ENCODE assay signal across 19 cellular contexts in the genomic region with DNA sequence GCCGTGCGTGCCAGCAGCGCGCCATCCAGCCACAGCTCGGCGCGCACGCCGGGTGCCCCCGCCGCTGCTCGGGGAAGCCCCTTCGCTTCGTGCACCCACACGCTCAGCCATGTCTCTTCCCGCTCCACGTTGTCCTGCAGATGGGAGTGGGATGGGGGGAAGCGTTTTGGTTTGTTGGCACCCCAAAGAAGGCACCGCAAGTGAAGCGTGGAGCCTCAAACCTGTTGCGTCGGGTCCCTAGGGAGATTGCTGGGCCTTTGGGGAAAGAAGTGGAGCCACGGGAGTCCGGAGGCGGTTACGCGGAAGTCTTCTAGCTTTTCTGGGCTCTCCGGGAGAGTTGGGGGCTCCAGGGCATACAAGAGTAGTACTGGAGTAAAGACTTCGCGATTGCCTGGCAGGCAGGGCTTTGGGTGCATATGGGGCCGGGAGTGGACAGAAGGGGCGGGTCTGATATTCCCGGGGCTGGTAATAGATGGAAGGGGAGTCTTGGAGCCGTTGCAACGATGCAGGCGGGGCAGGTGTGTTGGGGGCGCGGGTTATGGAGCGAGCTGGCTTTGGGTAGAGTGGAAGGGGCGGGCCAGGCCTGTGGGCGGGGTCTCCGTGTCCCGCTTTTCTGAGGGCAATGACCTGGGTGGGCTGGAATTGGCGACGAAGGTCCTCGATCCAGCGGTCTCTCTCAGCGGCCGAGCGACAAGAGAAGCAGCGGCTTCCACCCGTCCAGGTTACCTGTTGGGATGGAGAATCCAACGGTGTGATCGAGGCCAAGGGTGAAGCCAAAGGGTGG. TPM values are rescaled to one million over a fixed set of nuclear protein-coding genes. Genes with fewer than 3 reads are reported as not detected.
DNase-seq lines count a peak whose midpoint lies in the region; ATAC-seq and TF ChIP-seq lines count a peak whose summit lies in the region.
"Had no signal": no experiment of that assay in that cellular context is flagged by ENCODE, and none has a peak within 500 bp of the region (broad histone marks: within the 10 kb centered on the region; RNA-seq: fewer than 3 reads in every experiment).

No MANE protein-coding gene starts in this region.

- H3K27ac ChIP-seq in esophagus squamous epithelium (no peak overlapping the region), skeletal muscle tissue (ENCODE audit: low read depth, low read length) (no peak overlapping the region)
- H3K27ac ChIP-seq: pancreas, tibial nerve had no signal

- H3K9ac ChIP-seq in ES-I3 (ENCODE audit: low read depth, low read length) (peak overlapping the region; percentile 51; the same call in 1 of the 2 replicates), skeletal muscle tissue (ENCODE audit: low read depth in 1 of 3, low read length in 3 of 3) (peak overlapping the region in 1 of 3 donors; percentile 40)

- H3K9me3 ChIP-seq in ES-I3 (ENCODE audit: control insufficient read depth, insufficient read depth, low read length): no peaks in the 10 kb centered on the region
- no peaks in the 10 kb centered on the region for H3K9me3 ChIP-seq in esophagus squamous epithelium
- H3K9me3 ChIP-seq in skeletal muscle tissue (ENCODE audit: control insufficient read depth in 3 of 3, low read length in 3 of 3): no peaks in the 10 kb centered on the region
- H3K9me3 ChIP-seq: MG63, pancreas, tibial nerve had no signal

- DNase-seq in NCI-H69 (lab: John Stamatoyannopoulos, UW) (peak; percentile 32), esophagus squamous epithelium (lab: John Stamatoyannopoulos, UW) (no peak), DMS79 treated with DMSO at 0.1 percent for 48 hours (lab: John Stamatoyannopoulos, UW) (no peak)
- no peak for DNase-seq in stimulated activated CD4-positive, alpha-beta T cell treated with anti-CD3 and anti-CD28 coated beads, Interleukin-2, amount 100 ng/mL, for 24 hours
- DNase-seq: C1 segment of cervical spinal cord; DND-41; effector memory CD4-positive, alpha-beta T cell; HFFc6; MG63; NCI-H187; NCI-H446; SHP77 treated with DMSO at 0.1 percent for 48 hours; small intestine had no signal

- 23 to 25% methylated on average over 12 to 24 of the region's 54 CpGs for WGBS in esophagus squamous epithelium, 2 donors

- H3K27me3 ChIP-seq in esophagus squamous epithelium (peaks cover 0 to 63% (median 3%) of the 10 kb centered on the region in 4 donors), skeletal muscle tissue (ENCODE audit: control insufficient read depth in 3 of 3, insufficient read depth in 3 of 3, low read length in 3 of 3) (peaks cover 28 to 41% (median 33%) of the 10 kb centered on the region in 3 donors)

- TF ChIP-seq POLR2A in esophagus squamous epithelium (IDR thresholded peaks at IDR 0.05): no peak

- peak overlapping the region; percentile 12 to 56 (median 32) for H3K4me3 ChIP-seq in esophagus squamous epithelium
- H3K4me3 ChIP-seq in skeletal muscle tissue (ENCODE audit: low read length in 3 of 3): peak overlapping the region; percentile 9 to 56 (median 32)
- H3K4me3 ChIP-seq: MG63, tibial nerve had no signal

- no peak for ATAC-seq in GM21786 (IDR thresholded peaks at IDR 0.05; ENCODE audit: unreplicated experiment)
- ATAC-seq: HepG2 had no signal

- intact Hi-C loops in esophagus squamous epithelium (cut with DNase I): loop anchor here (10.0 kb wide), 1 partner anchor 97 kb away; no protein-coding TSS in a partner anchor

- H3K36me3 ChIP-seq in ES-I3 (ENCODE audit: insufficient read depth, low read length) (no peaks in the 10 kb centered on the region), esophagus squamous epithelium (no peaks in the 10 kb centered on the region), skeletal muscle tissue (ENCODE audit: control insufficient read depth in 3 of 3, insufficient read depth in 3 of 3, low read length in 3 of 3) (no peaks in the 10 kb centered on the region)
- H3K36me3 ChIP-seq: MG63, pancreas, tibial nerve had no signal

- no peak for TF ChIP-seq CTCF in esophagus squamous epithelium (IDR thresholded peaks at IDR 0.05)

- no peaks in the 10 kb centered on the region; the same call in 1 of the 2 replicates for H3K4me1 ChIP-seq in ES-I3 (ENCODE audit: insufficient read depth, low read length)
- H3K4me1 ChIP-seq in esophagus squamous epithelium: peaks cover 16 to 30% (median 20%) of the 10 kb centered on the region in 3 donors
- H3K4me1 ChIP-seq in skeletal muscle tissue (ENCODE audit: control insufficient read depth in 3 of 3, insufficient read depth in 3 of 3, low read length in 3 of 3): peaks cover 11 to 18% (median 16%) of the 10 kb centered on the region in 3 donors

RNA-seq across cellular contexts. Expression of a gene that starts 6.5 kb away (rescaled TPM):
- 1 to 10 TPM; 2.2 to 5.7 (median 2.9) TPM for total RNA-seq in esophagus squamous epithelium
- total RNA-seq in skeletal muscle tissue: 0.52 TPM
- total RNA-seq: HepG2, HFFc6 had no signal

RNA-seq across cellular contexts. Expression of a gene that starts 8.1 kb away (rescaled TPM):
- total RNA-seq in esophagus squamous epithelium: 10 to 100 TPM; 17.2 to 36.5 (median 30.0) TPM
- 3.7 TPM for total RNA-seq in skeletal muscle tissue

RNA-seq across cellular contexts. Expression of a gene that starts 21.4 kb away (rescaled TPM):
- total RNA-seq in esophagus squamous epithelium (not detected), skeletal muscle tissue (not detected)
- total RNA-seq: HFFc6, tibial nerve had no signal

RNA-seq across cellular contexts. Expression of a gene that starts 39.1 kb away (rescaled TPM):
- 10 to 100 TPM; 33.9 to 90.2 (median 63.4) TPM for total RNA-seq in esophagus squamous epithelium
- total RNA-seq in skeletal muscle tissue: 39.1 TPM

RNA-seq across cellular contexts. Expression of a gene that starts 50.4 kb away (rescaled TPM):
- total RNA-seq in esophagus squamous epithelium (10 to 100 TPM in 2 of 4 donors, 1 to 10 TPM in 2; 3.2 to 19.4 (median 11.1) TPM), skeletal muscle tissue (not detected)
- total RNA-seq: HepG2, HFFc6 had no signal
